In the genomic region with DNA sequence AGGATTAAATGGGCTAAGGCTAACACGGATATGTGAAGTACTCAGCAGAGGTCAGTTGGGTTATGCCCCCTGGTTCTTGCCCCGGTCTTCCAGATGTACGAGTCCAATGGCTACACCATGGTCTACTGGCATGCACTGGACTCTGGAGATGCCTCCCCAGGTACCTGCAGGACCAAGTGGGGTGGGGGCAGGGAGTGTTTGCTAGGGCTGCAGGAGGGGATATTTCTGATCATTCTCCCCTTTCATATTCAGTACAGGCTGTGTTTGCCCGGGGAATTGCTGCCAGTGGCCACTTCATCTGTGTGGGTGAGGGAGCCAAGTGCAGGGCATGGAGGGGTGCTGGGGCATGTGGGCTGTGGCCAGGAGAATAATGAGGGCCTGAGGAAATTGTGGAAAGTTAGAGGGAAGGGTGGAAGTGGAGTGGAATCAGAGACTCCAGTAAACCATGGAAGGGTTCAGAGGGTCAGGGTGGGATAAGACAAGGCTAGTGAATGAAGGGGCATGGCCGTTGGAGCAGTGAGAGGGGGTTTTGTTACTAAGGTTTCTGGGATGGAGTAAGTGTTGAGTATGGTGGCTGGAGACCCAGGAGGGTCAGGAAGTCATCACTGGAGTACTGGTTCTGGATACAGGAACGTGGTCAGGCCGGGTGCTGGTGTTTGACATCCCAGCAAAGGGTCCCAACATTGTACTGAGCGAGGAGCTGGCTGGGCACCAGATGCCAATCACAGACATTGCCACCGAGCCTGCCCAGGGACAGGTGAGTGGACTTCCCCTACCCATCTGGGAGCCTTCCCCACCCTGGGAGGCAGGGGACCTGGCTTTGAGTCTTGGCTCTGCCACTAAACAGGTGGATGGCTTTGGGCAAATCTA, we compare ENCODE assay signal across 16 cellular contexts. TPM values are rescaled to one million over a fixed set of nuclear protein-coding genes. Genes with fewer than 3 reads are reported as not detected.
DNase-seq lines count a peak whose midpoint lies in the region; ATAC-seq lines count a peak whose summit lies in the region.
"Had no signal": no experiment of that assay in that cellular context is flagged by ENCODE, and none has a peak within 500 bp of the region (broad histone marks: within the 10 kb centered on the region; RNA-seq: fewer than 3 reads in every experiment).

No MANE protein-coding gene starts in this region.

- peaks cover 17% of the 10 kb centered on the region for H3K36me3 Mint-ChIP-seq in activated naive CD4-positive, alpha-beta T cell treated with anti-CD3 and anti-CD28 coated beads, Interleukin-2, amount 10 ng/mL, durations not matched to agents 7 days and 5 days
- peaks cover 5 to 8% of the 10 kb centered on the region in 2 donors for H3K36me3 Mint-ChIP-seq in activated naive CD4-positive, alpha-beta T cell treated with anti-CD3 and anti-CD28 coated beads, Interleukin-2, amount 50 U/mL, for 72 hours
- peaks cover 32% of the 10 kb centered on the region for H3K36me3 Mint-ChIP-seq in activated CD4-positive, alpha-beta memory T cell treated with anti-CD3 and anti-CD28 coated beads, Interleukin-2, amount 10 ng/mL, durations not matched to agents 7 days and 5 days (ENCODE audit: low read depth)
- H3K36me3 Mint-ChIP-seq in immature natural killer cell = peaks cover 0 to 12% (median 5%) of the 10 kb centered on the region in 3 donors
- peaks cover 17 to 27% of the 10 kb centered on the region in 2 donors for H3K36me3 Mint-ChIP-seq in stimulated activated naive B cell treated with anti-CD40 and anti-IgM and Interleukin-4, amounts not matched to agents 10 μg/mL and 1 μg/mL and 100 μg/mL, for 72 hours

- DNase-seq in activated naive CD4-positive, alpha-beta T cell treated with anti-CD3 and anti-CD28 coated beads, Interleukin-2, amount 10 ng/mL, durations not matched to agents 7 days and 5 days = no peak
- no peak for DNase-seq in activated naive CD4-positive, alpha-beta T cell treated with anti-CD3 and anti-CD28 coated beads, Interleukin-2, amount 50 U/mL, for 72 hours (ENCODE audit: low spot score in 2 of 2)
- no peak for DNase-seq in activated CD4-positive, alpha-beta memory T cell treated with anti-CD3 and anti-CD28 coated beads, Interleukin-2, amount 10 ng/mL, durations not matched to agents 7 days and 5 days
- DNase-seq in immature natural killer cell (no peak), NCI-H1417 treated with DMSO at 0.1 percent for 48 hours (lab: John Stamatoyannopoulos, UW) (no peak), DMS 273 (lab: John Stamatoyannopoulos, UW; ENCODE audit: unreplicated experiment) (no peak)
- no peak for DNase-seq in stimulated activated naive B cell treated with anti-CD40 and anti-IgM and Interleukin-4, amounts not matched to agents 10 μg/mL and 1 μg/mL and 100 μg/mL, for 72 hours
- DNase-seq: body of pancreas; kidney; NCI-H1436 treated with DMSO at 0.1 percent for 48 hours; NCI-H526; right cardiac atrium; stimulated activated CD4-positive, alpha-beta T cell treated with anti-CD3 and anti-CD28 coated beads, Interleukin-4, amount 100 ng/mL, for 24 hours; stimulated activated naive CD4-positive, alpha-beta T cell had no signal

- POLR2A ChIA-PET in activated CD4-positive, alpha-beta memory T cell treated with anti-CD3 and anti-CD28 coated beads, Interleukin-2, amount 10 ng/mL, durations not matched to agents 7 days and 5 days (lab: Charles Lee) = no interaction called here

- H3K4me3 Mint-ChIP-seq in activated naive CD4-positive, alpha-beta T cell treated with anti-CD3 and anti-CD28 coated beads, Interleukin-2, amount 10 ng/mL, durations not matched to agents 7 days and 5 days = peak overlapping the region; percentile 98
- peak overlapping the region; percentile 94 for H3K4me3 Mint-ChIP-seq in activated CD4-positive, alpha-beta memory T cell treated with anti-CD3 and anti-CD28 coated beads, Interleukin-2, amount 10 ng/mL, durations not matched to agents 7 days and 5 days
- peak overlapping the region; percentile 94 to 100 (median 99) for H3K4me3 Mint-ChIP-seq in immature natural killer cell
- peak overlapping the region in 1 of 2 donors; percentile 94 for H3K4me3 Mint-ChIP-seq in stimulated activated naive B cell treated with anti-CD40 and anti-IgM and Interleukin-4, amounts not matched to agents 10 μg/mL and 1 μg/mL and 100 μg/mL, for 72 hours

- ATAC-seq in activated naive CD4-positive, alpha-beta T cell treated with anti-CD3 and anti-CD28 coated beads, Interleukin-2, amount 50 U/mL, for 72 hours = no peak
- ATAC-seq in stimulated activated naive B cell treated with anti-CD40 and anti-IgM and Interleukin-4, amounts not matched to agents 10 μg/mL and 1 μg/mL and 100 μg/mL, for 72 hours (replicated peaks) = no peak
- ATAC-seq in HG03565 (IDR thresholded peaks at IDR 0.05; ENCODE audit: unreplicated experiment) = no peak
- ATAC-seq: body of pancreas, K562, right cardiac atrium had no signal

- H3K4me1 Mint-ChIP-seq in activated naive CD4-positive, alpha-beta T cell treated with anti-CD3 and anti-CD28 coated beads, Interleukin-2, amount 10 ng/mL, durations not matched to agents 7 days and 5 days = peaks cover 31% of the 10 kb centered on the region
- peaks cover 29% of the 10 kb centered on the region for H3K4me1 Mint-ChIP-seq in activated CD4-positive, alpha-beta memory T cell treated with anti-CD3 and anti-CD28 coated beads, Interleukin-2, amount 10 ng/mL, durations not matched to agents 7 days and 5 days
- peaks cover 22 to 24% of the 10 kb centered on the region in 2 donors for H3K4me1 Mint-ChIP-seq in immature natural killer cell
- H3K4me1 Mint-ChIP-seq in stimulated activated naive B cell treated with anti-CD40 and anti-IgM and Interleukin-4, amounts not matched to agents 10 μg/mL and 1 μg/mL and 100 μg/mL, for 72 hours = peaks cover 15 to 49% of the 10 kb centered on the region in 2 donors

- CTCF ChIA-PET in activated naive CD4-positive, alpha-beta T cell treated with anti-CD3 and anti-CD28 coated beads, Interleukin-2, amount 10 ng/mL, durations not matched to agents 7 days and 5 days (lab: Charles Lee) = no interaction called here
- CTCF ChIA-PET in activated CD4-positive, alpha-beta memory T cell treated with anti-CD3 and anti-CD28 coated beads, Interleukin-2, amount 10 ng/mL, durations not matched to agents 7 days and 5 days (lab: Charles Lee) = interaction anchor here (3.1 kb wide), 1 partner anchor 30 kb away, joined by 23 read pairs; the partner anchor contains the start of gene INO80B

- H3K27ac Mint-ChIP-seq in activated naive CD4-positive, alpha-beta T cell treated with anti-CD3 and anti-CD28 coated beads, Interleukin-2, amount 10 ng/mL, durations not matched to agents 7 days and 5 days = peak overlapping the region; percentile 98
- peak overlapping the region in 1 of 2 donors; percentile 1 for H3K27ac Mint-ChIP-seq in activated naive CD4-positive, alpha-beta T cell treated with anti-CD3 and anti-CD28 coated beads, Interleukin-2, amount 50 U/mL, for 72 hours
- H3K27ac Mint-ChIP-seq in activated CD4-positive, alpha-beta memory T cell treated with anti-CD3 and anti-CD28 coated beads, Interleukin-2, amount 10 ng/mL, durations not matched to agents 7 days and 5 days = peak overlapping the region; percentile 95
- H3K27ac Mint-ChIP-seq in immature natural killer cell = peak overlapping the region; percentile 85 to 99 (median 96)
- peak overlapping the region; percentile 11 for H3K27ac Mint-ChIP-seq in stimulated activated naive B cell treated with anti-CD40 and anti-IgM and Interleukin-4, amounts not matched to agents 10 μg/mL and 1 μg/mL and 100 μg/mL, for 72 hours

- no peaks in the 10 kb centered on the region for H3K9me3 Mint-ChIP-seq in activated naive CD4-positive, alpha-beta T cell treated with anti-CD3 and anti-CD28 coated beads, Interleukin-2, amount 10 ng/mL, durations not matched to agents 7 days and 5 days
- no peaks in the 10 kb centered on the region for H3K9me3 Mint-ChIP-seq in activated naive CD4-positive, alpha-beta T cell treated with anti-CD3 and anti-CD28 coated beads, Interleukin-2, amount 50 U/mL, for 72 hours
- no peaks in the 10 kb centered on the region for H3K9me3 Mint-ChIP-seq in activated CD4-positive, alpha-beta memory T cell treated with anti-CD3 and anti-CD28 coated beads, Interleukin-2, amount 10 ng/mL, durations not matched to agents 7 days and 5 days
- no peaks in the 10 kb centered on the region for H3K9me3 Mint-ChIP-seq in immature natural killer cell
- no peaks in the 10 kb centered on the region for H3K9me3 Mint-ChIP-seq in stimulated activated naive B cell treated with anti-CD40 and anti-IgM and Interleukin-4, amounts not matched to agents 10 μg/mL and 1 μg/mL and 100 μg/mL, for 72 hours

- H3K27me3 Mint-ChIP-seq in activated naive CD4-positive, alpha-beta T cell treated with anti-CD3 and anti-CD28 coated beads, Interleukin-2, amount 10 ng/mL, durations not matched to agents 7 days and 5 days = peaks cover 11% of the 10 kb centered on the region
- peaks cover 4% of the 10 kb centered on the region for H3K27me3 Mint-ChIP-seq in activated CD4-positive, alpha-beta memory T cell treated with anti-CD3 and anti-CD28 coated beads, Interleukin-2, amount 10 ng/mL, durations not matched to agents 7 days and 5 days
- H3K27me3 Mint-ChIP-seq in immature natural killer cell (ENCODE audit: low read depth in 3 of 3) = peaks cover 6 to 14% (median 13%) of the 10 kb centered on the region in 3 donors
- H3K27me3 Mint-ChIP-seq in stimulated activated naive B cell treated with anti-CD40 and anti-IgM and Interleukin-4, amounts not matched to agents 10 μg/mL and 1 μg/mL and 100 μg/mL, for 72 hours = no peaks in the 10 kb centered on the region

RNA-seq across cellular contexts. Expression of gene WDR54, which starts 1.9 kb away (rescaled TPM):
- 100 to 1,000 TPM in 1 of 2 donors, 10 to 100 TPM in 1; 14.3 to 173 TPM for total RNA-seq in activated naive CD4-positive, alpha-beta T cell treated with anti-CD3 and anti-CD28 coated beads, Interleukin-2, amount 50 U/mL, for 72 hours
- 100 to 1,000 TPM; 102 to 105 TPM for total RNA-seq in activated CD4-positive, alpha-beta memory T cell treated with anti-CD3 and anti-CD28 coated beads, Interleukin-2, amount 10 ng/mL, durations not matched to agents 7 days and 5 days
- 10 to 100 TPM; 38.0 to 94.8 (median 47.7) TPM for polyA plus RNA-seq in immature natural killer cell

RNA-seq across cellular contexts. Expression of gene C2orf81, which starts 2.0 kb away (rescaled TPM):
- total RNA-seq in activated naive CD4-positive, alpha-beta T cell treated with anti-CD3 and anti-CD28 coated beads, Interleukin-2, amount 50 U/mL, for 72 hours = 1 to 10 TPM; 2.1 to 6.4 TPM
- total RNA-seq in activated CD4-positive, alpha-beta memory T cell treated with anti-CD3 and anti-CD28 coated beads, Interleukin-2, amount 10 ng/mL, durations not matched to agents 7 days and 5 days = 1 to 10 TPM; 1.2 to 1.6 TPM
- 1 to 10 TPM in 2 of 3 donors, not detected in 1; 1.6 TPM for polyA plus RNA-seq in immature natural killer cell
- total RNA-seq: K562 had no signal

RNA-seq across cellular contexts. Expression of gene RTKN, which starts 18.3 kb away (rescaled TPM):
- 1 to 10 TPM in 1 of 2 donors, under 1 TPM in 1; 0.91 to 4.6 TPM for total RNA-seq in activated naive CD4-positive, alpha-beta T cell treated with anti-CD3 and anti-CD28 coated beads, Interleukin-2, amount 50 U/mL, for 72 hours
- 1 to 10 TPM; 1.1 TPM for total RNA-seq in activated CD4-positive, alpha-beta memory T cell treated with anti-CD3 and anti-CD28 coated beads, Interleukin-2, amount 10 ng/mL, durations not matched to agents 7 days and 5 days
- polyA plus RNA-seq in immature natural killer cell = 10 to 100 TPM in 1 of 3 donors, 1 to 10 TPM in 2; 5.8 to 10.8 (median 8.4) TPM

RNA-seq across cellular contexts. Expression of gene INO80B, which starts 31.4 kb away (rescaled TPM):
- total RNA-seq in activated naive CD4-positive, alpha-beta T cell treated with anti-CD3 and anti-CD28 coated beads, Interleukin-2, amount 50 U/mL, for 72 hours = 10 to 100 TPM; 26.2 to 50.3 TPM
- 10 to 100 TPM; 39.8 to 40.3 TPM for total RNA-seq in activated CD4-positive, alpha-beta memory T cell treated with anti-CD3 and anti-CD28 coated beads, Interleukin-2, amount 10 ng/mL, durations not matched to agents 7 days and 5 days
- 10 to 100 TPM in 1 of 3 donors, 1 to 10 TPM in 2; 3.9 to 11.1 (median 9.3) TPM for polyA plus RNA-seq in immature natural killer cell

RNA-seq across cellular contexts. Expression of gene WBP1, which starts 34.8 kb away (rescaled TPM):
- 10 to 100 TPM; 33.5 to 58.6 TPM for total RNA-seq in activated naive CD4-positive, alpha-beta T cell treated with anti-CD3 and anti-CD28 coated beads, Interleukin-2, amount 50 U/mL, for 72 hours
- 10 to 100 TPM; 58.3 to 60.4 TPM for total RNA-seq in activated CD4-positive, alpha-beta memory T cell treated with anti-CD3 and anti-CD28 coated beads, Interleukin-2, amount 10 ng/mL, durations not matched to agents 7 days and 5 days
- 10 to 100 TPM; 45.6 to 56.1 (median 54.0) TPM for polyA plus RNA-seq in immature natural killer cell
